ENCODE assay signal across 9 cellular contexts in the genomic region with DNA sequence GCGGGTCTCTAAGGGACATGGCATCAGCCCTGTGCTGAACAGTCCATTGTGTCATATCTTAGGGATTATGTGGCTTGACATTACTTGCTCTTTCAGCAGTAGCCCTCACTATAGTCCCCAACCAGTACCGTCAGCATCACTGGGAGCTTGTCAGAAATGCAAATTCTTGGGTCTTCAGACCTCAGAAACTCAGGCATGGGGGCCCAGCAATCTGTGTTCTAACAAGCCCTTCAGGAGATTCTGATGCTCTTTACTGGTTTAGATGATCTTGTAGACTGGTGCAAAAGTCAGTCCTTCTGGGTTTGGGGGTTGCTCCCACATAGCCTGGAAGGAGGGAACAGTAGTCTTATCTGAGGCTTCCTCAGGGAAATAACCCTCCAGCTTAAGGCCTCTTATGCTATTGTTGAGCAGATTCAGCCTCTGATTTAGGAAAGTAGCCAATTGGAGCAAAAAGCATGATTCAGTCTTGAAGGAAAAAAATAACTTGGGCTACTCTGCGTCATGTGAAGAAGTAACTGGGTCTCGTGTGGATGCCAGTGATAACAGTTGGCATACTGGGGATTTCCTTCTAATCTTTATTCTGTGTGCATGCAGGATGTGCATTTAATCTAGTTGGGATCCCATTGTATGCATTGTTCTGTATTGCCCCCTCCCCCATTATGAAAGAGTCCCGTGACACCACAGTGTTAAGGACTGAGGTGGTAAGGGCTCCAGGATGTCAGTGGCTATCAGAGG. TPM values are rescaled to one million over a fixed set of nuclear protein-coding genes. Genes with fewer than 3 reads are reported as not detected.
DNase-seq lines count a peak whose midpoint lies in the region; ATAC-seq, FAIRE-seq and TF ChIP-seq lines count a peak whose summit lies in the region.
"Had no signal": no experiment of that assay in that cellular context is flagged by ENCODE, and none has a peak within 500 bp of the region (broad histone marks: within the 10 kb centered on the region; RNA-seq: fewer than 3 reads in every experiment).

No MANE protein-coding gene starts in this region.

- BruUV-seq in K562 (replicated peaks; lab: Mats Ljungman, UMichigan) (no TSS peak), HepG2 (replicated peaks; lab: Mats Ljungman, UMichigan) (TSS peak; percentile 92)

- H3K4me2 ChIP-seq in K562 (ENCODE audit: insufficient read depth, low read length) (no peak overlapping the region), HepG2 (ENCODE audit: low read depth, low read length) (peak overlapping the region; percentile 95)

- FAIRE-seq in K562 (lab: Jason Lieb, UNC) = peak; percentile 44
- no peak for FAIRE-seq in HepG2 (lab: Jason Lieb, UNC)
- FAIRE-seq: A204.1 had no signal

- no peaks in the 10 kb centered on the region for H3K36me3 ChIP-seq in K562 (ENCODE audit: control insufficient read depth, insufficient read depth, low read length)
- no peaks in the 10 kb centered on the region; a peak in 1 of 5 replicates for H3K36me3 ChIP-seq in HepG2 (replicated peaks in 1 of 2; ENCODE audit: control insufficient read depth in 1 of 2, insufficient read depth in 2 of 2, low read length in 2 of 2)
- no peaks in the 10 kb centered on the region for H3K36me3 ChIP-seq in urinary bladder (ENCODE audit: insufficient read depth)

- TF ChIP-seq POLR2A in K562 (conservative IDR thresholded peaks at IDR 0.05) = no peak
- TF ChIP-seq POLR2A in HepG2 (IDR thresholded peaks at IDR 0.05; ENCODE audit: insufficient read depth in 1 of 2, low read depth in 2 of 2, low read length in 2 of 2) = no peak; a peak in 1 of 4 replicates

- WGBS in K562 (ENCODE audit: insufficient coverage, low coverage, missing lambda C conversion rate) = 34% methylated on average over 5 of the region's 5 CpGs
- 53% methylated on average over 5 of the region's 5 CpGs for WGBS in HepG2 (ENCODE audit: low lambda C conversion rate)
- WGBS in urinary bladder = 43% methylated on average over 5 of the region's 5 CpGs

- peak; percentile 7 for DNase-seq in activated CD8-positive, alpha-beta memory T cell treated with anti-CD3 and anti-CD28 coated beads, Interleukin-2, amount 50 U/mL, for 48 hours
- DNase-seq in activated CD8-positive, alpha-beta memory T cell treated with anti-CD3 and anti-CD28 coated beads, Interleukin-2, amount 10 ng/mL, durations not matched to agents 7 days and 5 days = no peak
- DNase-seq in K562 (ENCODE audit: extremely low read depth in 1 of 4, low spot score in 3 of 4) (no peak), HepG2 (ENCODE audit: low spot score) (no peak), COLO668 (lab: John Stamatoyannopoulos, UW; ENCODE audit: unreplicated experiment) (no peak)
- no peak for DNase-seq in stimulated activated CD4-positive, alpha-beta T cell treated with anti-CD3 and anti-CD28 coated beads, Interleukin-12 subunit alpha, Interleukin-12 subunit beta, amount 100 ng/mL, for 4 hours
- DNase-seq in CD4-positive, alpha-beta T cell = no peak

- TF ChIP-seq EP300 in K562 (IDR thresholded peaks at IDR 0.05; ENCODE audit: low read length) (no peak), HepG2 (IDR thresholded peaks at IDR 0.05; ENCODE audit: low read depth in 2 of 2, low read length in 2 of 2) (no peak), HepG2 (CRISPR knock-in tag; IDR thresholded peaks at IDR 0.05; ENCODE audit: borderline replicate concordance) (no peak)

- in situ Hi-C loops in K562 (cut with MboI) (no loop called here), HepG2 (cut with HindIII; ENCODE audit: extremely low pct_ligation_motif_present, low pct_unique_long_range_greater_than_20kb) (loop anchor here (5.0 kb wide), 1 partner anchor 35 kb away; no protein-coding TSS in a partner anchor)

- no peak overlapping the region for H3K4me3 Mint-ChIP-seq in activated CD8-positive, alpha-beta memory T cell treated with anti-CD3 and anti-CD28 coated beads, Interleukin-2, amount 10 ng/mL, durations not matched to agents 7 days and 5 days
- H3K4me3 Mint-ChIP-seq in CD4-positive, alpha-beta T cell = no peak overlapping the region

- peaks cover 20% of the 10 kb centered on the region for H3K4me1 Mint-ChIP-seq in activated CD8-positive, alpha-beta memory T cell treated with anti-CD3 and anti-CD28 coated beads, Interleukin-2, amount 10 ng/mL, durations not matched to agents 7 days and 5 days
- H3K4me1 Mint-ChIP-seq in CD4-positive, alpha-beta T cell (ENCODE audit: low read depth) = peaks cover 29% of the 10 kb centered on the region

- no peaks in the 10 kb centered on the region for H3K27me3 Mint-ChIP-seq in activated CD8-positive, alpha-beta memory T cell treated with anti-CD3 and anti-CD28 coated beads, Interleukin-2, amount 10 ng/mL, durations not matched to agents 7 days and 5 days
- H3K27me3 Mint-ChIP-seq in CD4-positive, alpha-beta T cell = no peaks in the 10 kb centered on the region

- H3K9me3 Mint-ChIP-seq in activated CD8-positive, alpha-beta memory T cell treated with anti-CD3 and anti-CD28 coated beads, Interleukin-2, amount 10 ng/mL, durations not matched to agents 7 days and 5 days (ENCODE audit: low read depth) = no peaks in the 10 kb centered on the region
- H3K9me3 Mint-ChIP-seq in CD4-positive, alpha-beta T cell = no peaks in the 10 kb centered on the region

- H3K27ac ChIP-seq in K562 (ENCODE audit: extremely low read depth, low read depth, low read length) (no peak overlapping the region), HepG2 (ENCODE audit: extremely low read length, insufficient read depth, low read length) (peak overlapping the region; percentile 97), urinary bladder (ENCODE audit: low read depth) (peak overlapping the region; percentile 72)
- no peak overlapping the region for H3K27ac ChIP-seq in CD4-positive, alpha-beta T cell (ENCODE audit: low read depth, low read length)

- H2AFZ ChIP-seq in K562 (ENCODE audit: low read depth, low read length) (no peak overlapping the region), HepG2 (ENCODE audit: low read length) (no peak overlapping the region)

- H4K20me1 ChIP-seq in K562 (replicated peaks; ENCODE audit: control insufficient read depth, insufficient read depth, low read length) (peaks cover 34% of the 10 kb centered on the region), HepG2 (ENCODE audit: insufficient read depth, low read length) (no peaks in the 10 kb centered on the region)

- no peak for ATAC-seq in activated CD8-positive, alpha-beta memory T cell treated with anti-CD3 and anti-CD28 coated beads, Interleukin-2, amount 10 ng/mL, durations not matched to agents 7 days and 5 days
- ATAC-seq in K562 = peak; percentile 54
- no peak; the same call in 1 of the 3 replicates for ATAC-seq in HepG2
- ATAC-seq in CD4-positive, alpha-beta T cell (ENCODE audit: poor library complexity) = no peak

- H3K9me3 ChIP-seq in K562 (replicated peaks; ENCODE audit: control insufficient read depth, insufficient read depth, low read depth, low read length) = no peaks in the 10 kb centered on the region
- H3K9me3 ChIP-seq in HepG2 (ENCODE audit: low read length) = no peaks in the 10 kb centered on the region
- no peaks in the 10 kb centered on the region for H3K9me3 ChIP-seq in CD4-positive, alpha-beta T cell (ENCODE audit: control insufficient read depth, low read length)

- intact Hi-C loops in K562 (cut with micrococcal nuclease) = no loop called here
- intact Hi-C loops in HepG2 (cut with micrococcal nuclease; ENCODE audit: unreplicated experiment) = loop anchor here (2.0 kb wide), 1 partner anchor 29 kb away; no protein-coding TSS in a partner anchor
- intact Hi-C loops in CD4-positive, alpha-beta T cell (cut with DNase I, micrococcal nuclease) = no loop called here

- H3K9ac ChIP-seq in K562 (ENCODE audit: insufficient read depth in 1 of 2, low read depth in 2 of 2, low read length in 2 of 2) (no peak overlapping the region), HepG2 (ENCODE audit: insufficient read depth, low read depth, low read length) (peak overlapping the region; percentile 81)

- H3K27me3 ChIP-seq in K562 (ENCODE audit: control insufficient read depth in 2 of 2, insufficient read depth in 2 of 2, low read length in 2 of 2) = no peaks in the 10 kb centered on the region
- H3K27me3 ChIP-seq in HepG2 (ENCODE audit: control insufficient read depth in 1 of 2, insufficient read depth in 2 of 2, low read length in 2 of 2) = no peaks in the 10 kb centered on the region; a peak in 1 of 5 replicates
- H3K27me3 ChIP-seq in CD4-positive, alpha-beta T cell (ENCODE audit: control insufficient read depth, insufficient read depth, low read length) = no peaks in the 10 kb centered on the region

- no peak overlapping the region for H3K27ac Mint-ChIP-seq in activated CD8-positive, alpha-beta memory T cell treated with anti-CD3 and anti-CD28 coated beads, Interleukin-2, amount 10 ng/mL, durations not matched to agents 7 days and 5 days
- no peak overlapping the region for H3K27ac Mint-ChIP-seq in CD4-positive, alpha-beta T cell

- H3K4me3 ChIP-seq in K562 = no peak overlapping the region
- H3K4me3 ChIP-seq in HepG2 (replicated peaks in 1 of 3; ENCODE audit: insufficient read depth in 1 of 3, low read depth in 2 of 3, low read length in 3 of 3) = peak overlapping the region; percentile 14 to 58 (median 40)
- H3K4me3 ChIP-seq in urinary bladder (ENCODE audit: low read depth, low read length) = no peak overlapping the region

- TF ChIP-seq CTCF in K562 (IDR thresholded peaks at IDR 0.05 in 2 of 3, conservative IDR thresholded peaks at IDR 0.05 in 1 of 3; ENCODE audit: insufficient read depth in 2 of 3, low read depth in 1 of 3, low read length in 3 of 3) = no peak
- no peak for TF ChIP-seq CTCF in HepG2 (CRISPR knock-in tag; IDR thresholded peaks at IDR 0.05)
- no peak for TF ChIP-seq CTCF in CD4-positive, alpha-beta T cell (IDR thresholded peaks at IDR 0.05)

- H3K36me3 Mint-ChIP-seq in activated CD8-positive, alpha-beta memory T cell treated with anti-CD3 and anti-CD28 coated beads, Interleukin-2, amount 10 ng/mL, durations not matched to agents 7 days and 5 days = peaks cover 5% of the 10 kb centered on the region
- no peaks in the 10 kb centered on the region for H3K36me3 Mint-ChIP-seq in CD4-positive, alpha-beta T cell (ENCODE audit: low read depth)

- H3K79me2 ChIP-seq in K562 (ENCODE audit: control insufficient read depth, insufficient read depth, low read length) (peaks cover 31% of the 10 kb centered on the region; the same call in 2 of the 3 replicates), HepG2 (ENCODE audit: insufficient read depth, low read length) (peaks cover 75% of the 10 kb centered on the region)

- no peaks in the 10 kb centered on the region for H3K9me1 ChIP-seq in K562 (ENCODE audit: control insufficient read depth, insufficient read depth, low read length)

- TF ChIP-seq RAD21 in K562 (CRISPR knock-in tag; conservative IDR thresholded peaks at IDR 0.05 in 1 of 2, IDR thresholded peaks at IDR 0.05 in 1 of 2) (no peak), HepG2 (CRISPR knock-in tag; IDR thresholded peaks at IDR 0.05) (no peak)

- CTCF ChIA-PET in activated CD8-positive, alpha-beta memory T cell treated with anti-CD3 and anti-CD28 coated beads, Interleukin-2, amount 10 ng/mL, durations not matched to agents 7 days and 5 days (lab: Charles Lee) = no interaction called here
- CTCF ChIA-PET in K562 (lab: Yijun Ruan, JAX; ENCODE audit: low intra/inter-chr PET ratio) (no interaction called here), HepG2 (lab: Yijun Ruan, JAX; ENCODE audit: low intra/inter-chr PET ratio, low total read pairs) (no interaction called here)
- CTCF ChIA-PET in CD4-positive, alpha-beta T cell (lab: Charles Lee) = no interaction called here

- POLR2A ChIA-PET in K562 (lab: Yijun Ruan, JAX) (interaction anchor here (0.6 to 3.2 kb wide), 7 partner anchors 8 to 38 kb away, joined by 3 to 14 read pairs (median 4); no protein-coding TSS in a partner anchor), HepG2 (lab: Yijun Ruan, JAX) (interaction anchor here (0.9 to 2.2 kb wide), 6 partner anchors 8 to 78 kb away, joined by 3 to 5 read pairs (median 4); no protein-coding TSS in a partner anchor)
- POLR2A ChIA-PET in CD4-positive, alpha-beta T cell (lab: Charles Lee) = no interaction called here

- H3K4me1 ChIP-seq in K562 (replicated peaks in 1 of 2; ENCODE audit: control insufficient read depth in 2 of 2, insufficient read depth in 2 of 2, low read length in 2 of 2) (peaks cover 3 to 4% of the 10 kb centered on the region in 2 experiments; a peak in 3 of 5 replicates), HepG2 (ENCODE audit: insufficient read depth, low read length) (peaks cover 83% of the 10 kb centered on the region), urinary bladder (ENCODE audit: insufficient read depth) (no peaks in the 10 kb centered on the region)

RNA-seq across cellular contexts. Expression of a gene that starts 38.9 kb away (rescaled TPM):
- 10 to 100 TPM; 27.3 to 31.1 TPM for total RNA-seq in activated CD8-positive, alpha-beta memory T cell treated with anti-CD3 and anti-CD28 coated beads, Interleukin-2, amount 10 ng/mL, durations not matched to agents 7 days and 5 days
- total RNA-seq in K562 (2011; cell fraction: chromatin; rRNA removed; ENCODE audit: low replicate concordance) = 54.4 and 56.3 TPM in 2 replicates
- total RNA-seq in K562 (2011; cell fraction: nucleolus; rRNA removed) = 28.3 and 29.1 TPM in 2 replicates
- total RNA-seq in K562 (2011; cell fraction: nucleoplasm; rRNA removed) = 38.1 and 45.0 TPM in 2 replicates
- total RNA-seq in K562 (2014; rRNA removed) (21.7 and 25.8 TPM in 2 replicates), K562 (2014; rRNA removed; fragmentation: Illumina TruSeq; extraction: Trizol) (13.2 and 14.2 TPM in 2 replicates), K562 (2015; rRNA removed; fragmentation: Illumina TruSeq; extraction: Trizol) (15.5 and 15.6 TPM in 2 replicates), K562 (2021) (27.5 and 28.5 TPM in 2 replicates), HepG2 (2016; rRNA removed; fragmentation: Illumina TruSeq; extraction: Trizol) (20.5 and 22.8 TPM in 2 replicates), urinary bladder (66.0 TPM)
- polyA plus RNA-seq in K562 (2011; rRNA removed) (17.5 and 24.0 TPM in 2 replicates), K562 (2014; fragmentation: Illumina TruSeq; extraction: Trizol) (20.3 and 21.3 TPM in 2 replicates), K562 (2014; fragmentation: Nextera tagmentation; extraction: Ambion mirVana) (1 to 10 TPM; 5.3 TPM), K562 (2014; rRNA removed) (18.7 and 19.4 TPM in 2 replicates), HepG2 (2011; rRNA removed) (40.8 and 46.6 TPM in 2 replicates), urinary bladder (26.9 TPM)
- polyA plus RNA-seq in K562 (2011; cell fraction: cytosol; rRNA removed) = 13.7 and 15.9 TPM in 2 replicates
- 46.8 and 47.8 TPM in 2 replicates for polyA plus RNA-seq in K562 (2011; cell fraction: nucleus; rRNA removed)
- polyA plus RNA-seq in K562 (2012) = 16.4 and 21.1 TPM in 2 replicates
- polyA minus RNA-seq in K562 (2011; rRNA and poly(A)+ RNA removed) = 24.5 and 36.4 TPM in 2 replicates
- polyA minus RNA-seq in K562 (2011; cell fraction: cytosol; rRNA and poly(A)+ RNA removed) = 17.6 and 25.8 TPM in 2 replicates
- polyA minus RNA-seq in K562 (2011; cell fraction: nucleus; rRNA and poly(A)+ RNA removed) = 28.0 and 53.1 TPM in 2 replicates
- total RNA-seq in HepG2 (2016; cell fraction: cytosol; rRNA removed; fragmentation: Illumina TruSeq; extraction: Trizol; ENCODE audit: low read depth) = 7.0 and 7.4 TPM in 2 replicates
- 18.0 and 21.4 TPM in 2 replicates for total RNA-seq in HepG2 (2016; cell fraction: insoluble cytoplasmic fraction; rRNA removed; fragmentation: Illumina TruSeq; extraction: Trizol)
- 20.7 and 21.5 TPM in 2 replicates for total RNA-seq in HepG2 (2016; cell fraction: membrane; rRNA removed; fragmentation: Illumina TruSeq; extraction: Trizol)
- 26.3 and 30.0 TPM in 2 replicates for total RNA-seq in HepG2 (2016; cell fraction: nucleus; rRNA removed; fragmentation: Illumina TruSeq; extraction: Trizol)
- 29.8 and 35.8 TPM in 2 replicates for polyA plus RNA-seq in HepG2 (2011; cell fraction: cytosol; rRNA removed)
- 63.9 and 75.8 TPM in 2 replicates for polyA plus RNA-seq in HepG2 (2011; cell fraction: nucleus; rRNA removed)
- polyA plus RNA-seq in HepG2 (2012) = 21.6 and 24.2 TPM in 2 replicates
- polyA plus RNA-seq in HepG2 (2016; cell fraction: cytosol; fragmentation: Illumina TruSeq; extraction: Trizol; ENCODE audit: low read depth) = 3.6 and 5.4 TPM in 2 replicates
- polyA plus RNA-seq in HepG2 (2016; cell fraction: insoluble cytoplasmic fraction; fragmentation: Illumina TruSeq; extraction: Trizol; ENCODE audit: low read depth) = 16.6 and 20.2 TPM in 2 replicates
- polyA plus RNA-seq in HepG2 (2016; cell fraction: membrane; fragmentation: Illumina TruSeq; extraction: Trizol; ENCODE audit: low read depth) = 11.6 and 12.7 TPM in 2 replicates
- polyA plus RNA-seq in HepG2 (2016; cell fraction: nucleus; fragmentation: Illumina TruSeq; extraction: Trizol; ENCODE audit: insufficient read depth, low read depth) = 39.7 and 45.7 TPM in 2 replicates
- polyA minus RNA-seq in HepG2 (2011; rRNA and poly(A)+ RNA removed; ENCODE audit: low replicate concordance) = 22.1 and 65.6 TPM in 2 replicates
- polyA minus RNA-seq in HepG2 (2011; cell fraction: cytosol; rRNA and poly(A)+ RNA removed) = 39.4 and 40.2 TPM in 2 replicates
- polyA minus RNA-seq in HepG2 (2011; cell fraction: nucleus; rRNA and poly(A)+ RNA removed) = 71.6 and 79.1 TPM in 2 replicates
- total RNA-seq in CD4-positive, alpha-beta T cell = 10 to 100 TPM; 16.0 to 16.7 TPM

Comparison
In these comparisons a context has a peak if more than half of its experiments do, and no peak if none do; other contexts are left out.
1. H3K27ac ChIP-seq: peak in HepG2 (single experiment) and urinary bladder (single experiment); none in K562 (single experiment) and CD4-positive, alpha-beta T cell (single experiment).
2. H3K4me3 ChIP-seq: peak in HepG2 (3 of 3); none in K562 (single experiment) and urinary bladder (single experiment).